ENCODE assay signal across 20 cellular contexts in the genomic region with DNA sequence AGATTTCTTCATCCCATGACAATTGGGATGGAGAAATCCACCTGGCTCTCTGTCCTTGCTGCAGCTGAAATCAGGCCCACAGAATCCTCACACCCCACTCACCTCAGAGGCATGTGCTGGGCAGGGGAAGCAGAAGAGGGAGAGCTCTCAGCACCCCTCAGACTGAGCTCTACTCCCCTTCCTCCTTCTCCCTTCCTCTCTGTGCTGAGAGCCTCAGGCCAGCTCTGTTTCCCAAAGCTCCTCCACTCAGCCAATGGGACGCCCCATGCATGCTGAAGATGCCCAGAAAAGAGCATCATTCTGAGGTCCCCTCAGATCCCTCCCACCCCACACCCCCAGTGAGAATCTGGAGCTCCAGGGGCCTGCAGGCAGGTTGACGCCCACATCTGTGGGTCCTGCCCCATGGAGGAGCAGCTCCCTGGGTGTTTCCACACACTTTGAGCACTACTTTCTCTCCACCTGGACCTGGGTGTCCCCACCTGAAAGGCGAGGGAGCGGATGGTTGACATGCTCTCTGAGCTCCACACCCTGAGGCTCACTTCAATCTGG.
"Had no signal": no experiment of that assay in that cellular context is flagged by ENCODE, and none has a peak within 500 bp of the region (broad histone marks: within the 10 kb centered on the region; RNA-seq: fewer than 3 reads in every experiment).

No MANE protein-coding gene starts in this region.

- H3K4me1 Mint-ChIP-seq: endodermal cell had no signal

- H3K36me3 ChIP-seq: colonic mucosa, gastroesophageal sphincter, heart right ventricle, left lung, lower lobe of right lung had no signal

- H3K27me3 Mint-ChIP-seq: effector memory CD8-positive, alpha-beta T cell had no signal

- H3K4me3 Mint-ChIP-seq: dendritic cell treated with granulocyte-macrophage colony-stimulating factor and Interleukin-4, amounts not matched to agents 40 ng/mL and 50 ng/mL, for 4 days; effector memory CD8-positive, alpha-beta T cell; endodermal cell; mesothelial cell of epicardium had no signal

- H3K4me3 ChIP-seq: colonic mucosa, gastroesophageal sphincter, heart right ventricle, left lung, lower lobe of right lung, mucosa of descending colon had no signal

- H3K9me3 ChIP-seq: colonic mucosa, left lung, lower lobe of right lung had no signal

- H3K27me3 ChIP-seq: colonic mucosa, foreskin keratinocyte, gastroesophageal sphincter, heart right ventricle, left lung had no signal

- H3K9me3 Mint-ChIP-seq: effector memory CD8-positive, alpha-beta T cell had no signal

- H3K27ac Mint-ChIP-seq: dendritic cell treated with granulocyte-macrophage colony-stimulating factor and Interleukin-4, amounts not matched to agents 40 ng/mL and 50 ng/mL, for 4 days; effector memory CD8-positive, alpha-beta T cell; endodermal cell; mesothelial cell of epicardium had no signal

- ATAC-seq: effector memory CD8-positive, alpha-beta T cell; esophagus mucosa; foreskin keratinocyte; gastroesophageal sphincter; heart right ventricle; left cardiac atrium; left lung; left ventricle myocardium superior; lower lobe of right lung; mucosa of descending colon had no signal

- H3K4me1 ChIP-seq: colonic mucosa, foreskin keratinocyte, gastroesophageal sphincter, heart right ventricle, left lung, lower lobe of right lung had no signal

- H3K36me3 Mint-ChIP-seq: mesothelial cell of epicardium had no signal

- H3K27ac ChIP-seq: colonic mucosa, epithelial cell of prostate, foreskin keratinocyte, gastroesophageal sphincter, heart right ventricle, left lung, lower lobe of right lung had no signal

- DNase-seq: colonic mucosa; cortex of kidney; effector CD8-positive, alpha-beta T cell; effector memory CD8-positive, alpha-beta T cell; endodermal cell; erythroblast; foreskin keratinocyte; heart right ventricle; hippocampal formation; left cardiac atrium; left lung; left ventricle myocardium superior; lower lobe of right lung; mesenchymal stem cell; mucosa of descending colon had no signal
